Comparison of ENCODE assay signal across 8 cellular contexts in genomic region chr11:81869337-81870065, GRCh38.
DNase-seq lines count a peak whose midpoint lies in the region; ATAC-seq and TF ChIP-seq lines count a peak whose summit lies in the region.

No MANE protein-coding gene starts in this region.

- in situ Hi-C loops in KBM-7 (cut with MboI; ENCODE audit: low pct_unique_long_range_greater_than_20kb, low sequenced_read_pairs): no loop called here

- POLR2A ChIA-PET in activated CD8-positive, alpha-beta T cell treated with anti-CD3 and anti-CD28 coated beads for 36 hours (lab: Charles Lee): no interaction called here

- peak overlapping the region; percentile 99 for H3K27ac Mint-ChIP-seq in activated CD8-positive, alpha-beta T cell treated with anti-CD3 and anti-CD28 coated beads for 36 hours
- no peak overlapping the region for H3K27ac Mint-ChIP-seq in progenitor cell of endocrine pancreas

- no peak overlapping the region for H3K27ac ChIP-seq in dorsolateral prefrontal cortex

- peaks cover 4% of the 10 kb centered on the region for H3K9me3 Mint-ChIP-seq in activated CD8-positive, alpha-beta T cell treated with anti-CD3 and anti-CD28 coated beads for 36 hours
- no peaks in the 10 kb centered on the region for H3K9me3 Mint-ChIP-seq in progenitor cell of endocrine pancreas (ENCODE audit: low read depth)

- no peak overlapping the region for H3K4me3 ChIP-seq in dorsolateral prefrontal cortex

- peak; percentile 87 for ATAC-seq in GM21390 (IDR thresholded peaks at IDR 0.05; ENCODE audit: unreplicated experiment)
- ATAC-seq in activated CD8-positive, alpha-beta T cell treated with anti-CD3 and anti-CD28 coated beads for 36 hours: peak; percentile 83
- ATAC-seq in left colon: peak; percentile 41

- peaks cover 6% of the 10 kb centered on the region for H3K36me3 Mint-ChIP-seq in activated CD8-positive, alpha-beta T cell treated with anti-CD3 and anti-CD28 coated beads for 36 hours (ENCODE audit: low read depth)
- no peaks in the 10 kb centered on the region for H3K36me3 Mint-ChIP-seq in progenitor cell of endocrine pancreas (ENCODE audit: insufficient read depth)

- CTCF ChIA-PET in activated CD8-positive, alpha-beta T cell treated with anti-CD3 and anti-CD28 coated beads for 36 hours (lab: Charles Lee): interaction anchor here (1.2 kb wide), 1 partner anchor 42 kb away, joined by 3 read pairs; no protein-coding TSS in a partner anchor

- H3K4me1 Mint-ChIP-seq in activated CD8-positive, alpha-beta T cell treated with anti-CD3 and anti-CD28 coated beads for 36 hours (ENCODE audit: low read depth): peaks cover 54% of the 10 kb centered on the region
- peaks cover 1% of the 10 kb centered on the region for H3K4me1 Mint-ChIP-seq in progenitor cell of endocrine pancreas (ENCODE audit: low read depth)

- peaks cover 2% of the 10 kb centered on the region for H3K27me3 Mint-ChIP-seq in activated CD8-positive, alpha-beta T cell treated with anti-CD3 and anti-CD28 coated beads for 36 hours
- no peaks in the 10 kb centered on the region for H3K27me3 Mint-ChIP-seq in progenitor cell of endocrine pancreas

- peak overlapping the region; percentile 76 for H3K4me3 Mint-ChIP-seq in activated CD8-positive, alpha-beta T cell treated with anti-CD3 and anti-CD28 coated beads for 36 hours
- H3K4me3 Mint-ChIP-seq in progenitor cell of endocrine pancreas (ENCODE audit: low read depth): no peak overlapping the region

- TF ChIP-seq CTCF in activated CD8-positive, alpha-beta T cell treated with anti-CD3 and anti-CD28 coated beads for 36 hours (IDR thresholded peaks at IDR 0.05): no peak
- no peak for TF ChIP-seq CTCF in progenitor cell of endocrine pancreas (IDR thresholded peaks at IDR 0.05; ENCODE audit: unreplicated experiment)
- TF ChIP-seq CTCF in dorsolateral prefrontal cortex (IDR thresholded peaks at IDR 0.05 in 54 of 56, conservative IDR thresholded peaks at IDR 0.05 in 2 of 56; ENCODE audit: low read depth in 1 of 56, partially characterized antibody in 56 of 56): no peak

- H3K27me3 ChIP-seq in dorsolateral prefrontal cortex: peaks cover 0 to 4% (median 0%) of the 10 kb centered on the region in 45 donors

- peak; percentile 35 for DNase-seq in CD1c-positive myeloid dendritic cell (ENCODE audit: extremely low spot score)
- DNase-seq in KBM-7: peak; percentile 90
- DNase-seq in activated CD8-positive, alpha-beta T cell treated with anti-CD3 and anti-CD28 coated beads for 36 hours: peak; percentile 99
- peak in 1 of 2 donors; percentile 44 for DNase-seq in left colon
- no peak for DNase-seq in progenitor cell of endocrine pancreas (ENCODE audit: low spot score, unreplicated experiment)
- no peak for DNase-seq in dorsolateral prefrontal cortex
- DNase-seq in NCI-H524 (lab: John Stamatoyannopoulos, UW): no peak

- intact Hi-C loops in activated CD8-positive, alpha-beta T cell treated with anti-CD3 and anti-CD28 coated beads for 36 hours (cut with micrococcal nuclease): loop anchor here (5.0 kb wide), 1 partner anchor 82 kb away; no protein-coding TSS in a partner anchor
- intact Hi-C loops in left colon (cut with DNase I, micrococcal nuclease) (no loop called here), dorsolateral prefrontal cortex (cut with DNase I) (no loop called here)

Comparison
In these comparisons a context has a peak if more than half of its experiments do, and no peak if none do; other contexts are left out.
1. DNase-seq: peak in CD1c-positive myeloid dendritic cell (single experiment), KBM-7 (single experiment) and activated CD8-positive, alpha-beta T cell treated with anti-CD3 and anti-CD28 coated beads for 36 hours (single experiment); none in progenitor cell of endocrine pancreas (single experiment), dorsolateral prefrontal cortex (0 of 10) and NCI-H524 (0 of 2).
2. Peak in every context shown above with its lines, with median percentiles within 50 percentile points of each other: ATAC-seq.